ENCODE assay signal across 12 cellular contexts in genomic region chr11:8767466-8768142, GRCh38.
DNase-seq lines count a peak whose midpoint lies in the region; ATAC-seq and TF ChIP-seq lines count a peak whose summit lies in the region.
"Had no signal": no experiment of that assay in that cellular context is flagged by ENCODE, and none has a peak within 500 bp of the region (broad histone marks: within the 10 kb centered on the region; RNA-seq: fewer than 3 reads in every experiment).

No MANE protein-coding gene starts in this region.

- no peak overlapping the region for H3K4me3 ChIP-seq in esophagus squamous epithelium
- no peak overlapping the region for H3K4me3 ChIP-seq in sigmoid colon
- H3K4me3 ChIP-seq: BLaER1 treated with 17β-estradiol and CSF1 and Interleukin-3, amounts not matched to agents 10 nM and 100 nM; colonic mucosa had no signal

- TF ChIP-seq CTCF in esophagus squamous epithelium (IDR thresholded peaks at IDR 0.05) (no peak), sigmoid colon (IDR thresholded peaks at IDR 0.05) (no peak)

- WGBS in esophagus squamous epithelium, 2 donors = 57 to 59% methylated on average over 9 of the region's 9 CpGs
- 85 to 87% methylated on average over 9 of the region's 9 CpGs for WGBS in sigmoid colon, 2 donors

- no peak for ATAC-seq in GM21367 (IDR thresholded peaks at IDR 0.05; ENCODE audit: unreplicated experiment)

- peaks cover 0 to 10% (median 0%) of the 10 kb centered on the region in 3 donors for H3K36me3 ChIP-seq in esophagus squamous epithelium
- H3K36me3 ChIP-seq in sigmoid colon = no peaks in the 10 kb centered on the region
- H3K36me3 ChIP-seq: BLaER1 treated with 17β-estradiol and CSF1 and Interleukin-3, amounts not matched to agents 10 nM and 100 nM; colonic mucosa had no signal

- TF ChIP-seq POLR2A in esophagus squamous epithelium (IDR thresholded peaks at IDR 0.05) (no peak), sigmoid colon (IDR thresholded peaks at IDR 0.05) (no peak)

- peak; percentile 73 for DNase-seq in ELR (ENCODE audit: low read depth)
- DNase-seq in RPMI7951 (ENCODE audit: low read depth) = peak; percentile 75
- no peak for DNase-seq in esophagus squamous epithelium (lab: John Stamatoyannopoulos, UW)
- DNase-seq in sigmoid colon = no peak
- DNase-seq in SHP77 treated with DMSO at 0.1 percent for 48 hours (lab: John Stamatoyannopoulos, UW) = no peak
- DNase-seq in anterior cingulate cortex (lab: John Stamatoyannopoulos, UW) = no peak
- DNase-seq in epidermal melanocyte (ENCODE audit: insufficient read length, low spot score) = no peak
- DNase-seq: colonic mucosa, hypothalamus, NCI-H1105 had no signal

- H3K9me3 ChIP-seq in esophagus squamous epithelium = no peaks in the 10 kb centered on the region
- no peaks in the 10 kb centered on the region for H3K9me3 ChIP-seq in sigmoid colon
- H3K9me3 ChIP-seq: BLaER1 treated with 17β-estradiol and CSF1 and Interleukin-3, amounts not matched to agents 10 nM and 100 nM; colonic mucosa had no signal

- intact Hi-C loops in esophagus squamous epithelium (cut with DNase I) (no loop called here), sigmoid colon (cut with DNase I) (no loop called here)

- H3K4me1 ChIP-seq in esophagus squamous epithelium (peaks cover 39 to 75% (median 61%) of the 10 kb centered on the region in 3 donors), sigmoid colon (peaks cover 0 to 99% (median 90%) of the 10 kb centered on the region in 4 donors)
- H3K4me1 ChIP-seq: BLaER1 treated with 17β-estradiol and CSF1 and Interleukin-3, amounts not matched to agents 10 nM and 100 nM; colonic mucosa had no signal

- TF ChIP-seq EP300 in sigmoid colon (IDR thresholded peaks at IDR 0.05) = no peak

- no peaks in the 10 kb centered on the region for H3K27me3 ChIP-seq in esophagus squamous epithelium
- no peaks in the 10 kb centered on the region for H3K27me3 ChIP-seq in sigmoid colon
- H3K27me3 ChIP-seq: BLaER1 treated with 17β-estradiol and CSF1 and Interleukin-3, amounts not matched to agents 10 nM and 100 nM; colonic mucosa had no signal

- H3K27ac ChIP-seq in esophagus squamous epithelium = peak overlapping the region; percentile 78 to 86 (median 84)
- peak overlapping the region; percentile 70 to 97 (median 92) for H3K27ac ChIP-seq in sigmoid colon
- H3K27ac ChIP-seq: BLaER1 treated with 17β-estradiol and CSF1 and Interleukin-3, amounts not matched to agents 10 nM and 100 nM; colonic mucosa had no signal

Comparison
In these comparisons a context has a peak if more than half of its experiments do, and no peak if none do; other contexts are left out.
1. DNase-seq: peak in ELR (single experiment) and RPMI7951 (single experiment); none in esophagus squamous epithelium (single experiment), sigmoid colon (single experiment), SHP77 treated with DMSO at 0.1 percent for 48 hours (single experiment), anterior cingulate cortex (0 of 58) and epidermal melanocyte (single experiment).